ENCODE assay signal across 8 cellular contexts in genomic region chr11:93225642-93226041, GRCh38. TPM values are rescaled to one million over a fixed set of nuclear protein-coding genes. Genes with fewer than 3 reads are reported as not detected.
DNase-seq lines count a peak whose midpoint lies in the region; ATAC-seq, FAIRE-seq and TF ChIP-seq lines count a peak whose summit lies in the region.

No MANE protein-coding gene starts in this region.

- ATAC-seq in HG03460 (IDR thresholded peaks at IDR 0.05; ENCODE audit: unreplicated experiment): no peak
- no peak for ATAC-seq in GM19035 (IDR thresholded peaks at IDR 0.05; ENCODE audit: unreplicated experiment)

- no peak overlapping the region for H3K4me3 Mint-ChIP-seq in nephron progenitor cell

- no peaks in the 10 kb centered on the region for H3K36me3 Mint-ChIP-seq in nephron progenitor cell (ENCODE audit: low read depth)

- H3K27ac Mint-ChIP-seq in nephron progenitor cell: no peak overlapping the region

- TF ChIP-seq CTCF in nephron progenitor cell (IDR thresholded peaks at IDR 0.05): no peak

- peak; percentile 72 for FAIRE-seq in frontal cortex (lab: Jason Lieb, UNC)

- no peaks in the 10 kb centered on the region for H3K4me1 Mint-ChIP-seq in nephron progenitor cell

- peaks cover 7% of the 10 kb centered on the region for H3K27me3 Mint-ChIP-seq in nephron progenitor cell (ENCODE audit: low read depth, poor library complexity)

- DNase-seq in AG08396 (ENCODE audit: low spot score): peak; percentile 13
- peak; percentile 30 for DNase-seq in HCEC 1CT
- DNase-seq in OCI-M1 (lab: John Stamatoyannopoulos, UW): peak; percentile 58
- peak; percentile 8 to 34 for DNase-seq in frontal cortex (ENCODE audit: low spot score in 2 of 2)
- no peak for DNase-seq in nephron progenitor cell
- no peak for DNase-seq in activated CD4-positive, alpha-beta T cell treated with anti-CD3 and anti-CD28 coated beads, Interleukin-2, amount 50 U/mL, for 48 hours

- H3K9me3 Mint-ChIP-seq in nephron progenitor cell: no peaks in the 10 kb centered on the region

RNA-seq across cellular contexts. Expression of gene SLC36A4, which starts 27.9 kb away (rescaled TPM):
- 26.5 TPM for total RNA-seq in frontal cortex

Comparison
In these comparisons a context has a peak if more than half of its experiments do, and no peak if none do; other contexts are left out.
1. DNase-seq: peak in AG08396 (single experiment), HCEC 1CT (single experiment), OCI-M1 (single experiment) and frontal cortex (2 of 2); none in nephron progenitor cell (single experiment) and activated CD4-positive, alpha-beta T cell treated with anti-CD3 and anti-CD28 coated beads, Interleukin-2, amount 50 U/mL, for 48 hours (0 of 2).